1 cellular context compared by ENCODE assay signal in genomic region chr20:59495894-59496510, GRCh38.
TF ChIP-seq lines count a peak whose summit lies in the region.

No MANE protein-coding gene starts in this region.

TF ChIP-seq in K562, 482 proteins besides CTCF, POLR2A, EP300 and RAD21 (continued from another document):
- no peak for TF ChIP-seq ZNF395 (CRISPR knock-in tag; IDR thresholded peaks at IDR 0.05)
- TF ChIP-seq RBM25 (IDR thresholded peaks at IDR 0.05; ENCODE audit: low read depth, low read length, severe bottlenecking): peak; percentile 27
- TF ChIP-seq STAG1 (CRISPR knock-in tag; IDR thresholded peaks at IDR 0.05; ENCODE audit: borderline replicate concordance): peak; percentile 43; the same call in 1 of the 2 replicates
- no peak for TF ChIP-seq E2F4 (CRISPR knock-in tag; IDR thresholded peaks at IDR 0.05; ENCODE audit: low read depth)
- TF ChIP-seq WHSC1 (IDR thresholded peaks at IDR 0.05; ENCODE audit: low read length): no peak
